Comparison of ENCODE assay signal across 18 cellular contexts in the genomic region with DNA sequence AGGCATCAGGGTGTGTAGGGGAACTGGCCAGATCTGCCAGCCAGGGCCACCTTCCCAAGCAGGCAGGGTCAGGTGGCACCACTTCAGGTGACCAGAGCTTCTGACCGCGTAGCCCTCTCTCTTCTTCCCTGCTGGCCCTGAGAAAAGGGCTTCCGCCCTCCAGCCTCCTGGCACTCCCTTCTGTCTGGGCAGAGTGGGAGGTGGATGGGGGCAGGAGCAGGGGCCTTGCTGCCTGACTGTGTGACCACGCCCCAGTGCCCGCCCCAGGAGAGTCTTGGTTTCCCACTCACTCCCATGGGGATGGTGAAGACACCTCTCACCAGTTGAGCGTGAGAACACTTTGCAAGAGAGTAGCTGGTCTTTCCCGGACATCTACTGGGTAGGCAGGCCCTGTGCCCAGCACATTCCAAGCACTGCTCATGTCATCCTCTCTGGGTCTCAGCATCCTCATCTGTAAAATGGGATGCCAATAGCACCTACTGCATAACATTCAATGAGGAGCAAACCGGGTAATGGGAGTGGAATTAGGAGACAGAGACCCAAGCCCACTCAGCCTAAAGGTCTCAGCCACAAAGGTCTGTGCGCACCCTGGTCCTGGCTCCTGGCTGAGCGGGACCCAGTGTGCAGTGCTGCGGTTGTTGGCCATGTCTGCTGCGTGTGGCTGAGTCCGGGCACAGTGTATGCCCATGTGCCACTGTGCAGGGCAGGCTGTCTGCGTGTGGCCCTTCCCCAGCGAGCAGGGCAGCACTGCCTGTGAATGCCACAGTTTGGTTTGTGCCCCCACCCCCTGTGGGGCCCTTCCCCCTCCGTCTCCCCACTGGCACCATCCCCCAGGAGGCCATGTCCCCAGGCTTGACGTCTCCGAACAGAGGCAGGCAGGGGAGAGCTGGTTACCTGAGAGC.
"Had no signal": no experiment of that assay in that cellular context is flagged by ENCODE, and none has a peak within 500 bp of the region (broad histone marks: within the 10 kb centered on the region; RNA-seq: fewer than 3 reads in every experiment).

No MANE protein-coding gene starts in this region.

- H3K9me3 ChIP-seq: neutrophil, thyroid gland, vagina had no signal

- H3K27ac ChIP-seq: esophagus squamous epithelium, gastroesophageal sphincter, left ventricle myocardium inferior, neutrophil, spleen, thyroid gland, upper lobe of right lung, vagina had no signal

- ATAC-seq: gastroesophageal sphincter, left cardiac atrium, sciatic nerve, upper lobe of right lung had no signal

- H3K4me3 ChIP-seq: esophagus squamous epithelium, gastroesophageal sphincter, left ventricle myocardium inferior, lung, spleen, thyroid gland, upper lobe of right lung, vagina had no signal

- H3K27me3 ChIP-seq: upper lobe of right lung, vagina had no signal

- H3K36me3 ChIP-seq: esophagus squamous epithelium, gastroesophageal sphincter, left ventricle myocardium inferior, neutrophil, spleen, thyroid gland, upper lobe of right lung, vagina had no signal

- DNase-seq: esophagus squamous epithelium; foreskin fibroblast; glutamatergic neuron; immature natural killer cell; left cardiac atrium; left ventricle myocardium inferior; mesendoderm; naive B cell; spleen; stimulated activated CD4-positive, alpha-beta T cell treated with anti-CD3 and anti-CD28 coated beads, Interleukin-2, amount 100 ng/mL, for 24 hours; stimulated activated naive CD4-positive, alpha-beta T cell treated with Interleukin-2 at 50 U/mL for 16 hours; thyroid gland; upper lobe of right lung had no signal
